13 cellular contexts compared by ENCODE assay signal in genomic region chr1:83673287-83673686, GRCh38.
DNase-seq lines count a peak whose midpoint lies in the region; ATAC-seq lines count a peak whose summit lies in the region.
"Had no signal": no experiment of that assay in that cellular context is flagged by ENCODE, and none has a peak within 500 bp of the region (broad histone marks: within the 10 kb centered on the region; RNA-seq: fewer than 3 reads in every experiment).

No MANE protein-coding gene starts in this region.

- DNase-seq in fibroblast of peridontal ligament (ENCODE audit: extremely low read depth) = peak; percentile 41
- DNase-seq in cerebellar nuclear complex (lab: John Stamatoyannopoulos, UW) = no peak
- DNase-seq in HPDE6-E6E7 (ENCODE audit: extremely low spot score) = no peak
- DNase-seq in dedifferentiated amniotic fluid mesenchymal stem cell (ENCODE audit: extremely low spot score) = no peak
- DNase-seq: activated naive CD4-positive, alpha-beta T cell; brain microvascular endothelial cell; NCI-H1092; right lobe of liver; stimulated activated CD4-positive, alpha-beta T cell treated with anti-CD3 and anti-CD28 coated beads, Interleukin-2, amount 100 ng/mL, for 24 hours had no signal

- peak; percentile 79 for ATAC-seq in GM18858 (IDR thresholded peaks at IDR 0.05; ENCODE audit: unreplicated experiment)
- peak; percentile 80 for ATAC-seq in GM21576 (IDR thresholded peaks at IDR 0.05; ENCODE audit: unreplicated experiment)
- ATAC-seq in HG03378 (IDR thresholded peaks at IDR 0.05; ENCODE audit: unreplicated experiment) = peak; percentile 85
- ATAC-seq: right lobe of liver, WTC11 had no signal
